In the genomic region with DNA sequence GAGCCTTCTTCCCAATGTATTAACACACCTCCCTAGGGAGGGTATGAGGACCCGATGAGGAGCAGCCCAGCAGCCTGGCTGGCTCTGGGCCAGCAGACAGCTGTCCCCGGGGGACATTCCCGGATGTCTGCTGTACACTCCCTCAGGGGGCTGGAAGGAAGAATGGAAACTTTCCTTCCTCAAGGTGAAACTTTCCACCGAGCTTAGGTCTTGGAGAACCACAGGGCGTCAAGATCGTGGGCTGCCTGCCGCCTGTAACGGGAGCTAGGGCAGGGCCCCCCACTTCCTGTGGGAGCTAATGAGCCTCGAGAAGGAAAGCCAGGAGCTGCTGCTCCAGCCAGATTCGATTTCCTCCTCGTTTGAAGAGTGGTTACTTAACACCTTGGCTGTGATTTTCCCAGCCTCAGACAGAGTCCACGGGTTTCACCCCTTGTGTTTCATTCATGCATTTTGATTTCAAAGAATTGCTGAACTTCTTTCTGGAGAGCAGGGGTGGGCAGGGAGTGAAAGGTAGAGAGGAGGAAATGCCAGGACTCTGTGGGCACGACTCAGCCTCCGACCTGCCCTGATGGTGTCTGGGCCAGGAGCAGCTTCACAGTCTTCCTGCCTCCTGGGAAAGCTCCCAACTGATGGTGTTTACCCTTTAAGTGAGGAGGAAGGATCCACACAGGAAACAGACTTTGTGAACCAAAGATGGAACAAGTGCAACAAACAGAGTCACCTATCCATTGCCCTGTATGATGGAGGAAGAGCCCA, we compare ENCODE assay signal across 1 cellular context.
TF ChIP-seq lines count a peak whose summit lies in the region.

No MANE protein-coding gene starts in this region.

TF ChIP-seq in HEK293, 187 proteins besides CTCF, POLR2A, EP300 and RAD21 (continued from another document):
- TF ChIP-seq PATZ1 (tag by site-specific recombination; IDR thresholded peaks at IDR 0.05): peak; percentile 38; the same call in 1 of the 2 replicates
- no peak for TF ChIP-seq SCRT2 (tag by site-specific recombination; IDR thresholded peaks at IDR 0.05)
- TF ChIP-seq ZNF423 (tag by site-specific recombination; IDR thresholded peaks at IDR 0.05): no peak
- TF ChIP-seq GLIS1 (tag by site-specific recombination; IDR thresholded peaks at IDR 0.05): peak; percentile 74
- 0 out of 2 replicates have a peak, but pooled peaks have one; percentile 30 for TF ChIP-seq ZBTB8A (tag by site-specific recombination; IDR thresholded peaks at IDR 0.05)
- 0 out of 2 replicates have a peak, but pooled peaks have one; percentile 25 for TF ChIP-seq GLIS2 (tag by site-specific recombination; IDR thresholded peaks at IDR 0.05)
- no peak for TF ChIP-seq ZNF292 (tag by site-specific recombination; IDR thresholded peaks at IDR 0.05; ENCODE audit: borderline replicate concordance, low read depth)
- TF ChIP-seq EGR2 (tag by site-specific recombination; IDR thresholded peaks at IDR 0.05; ENCODE audit: low read depth): 0 out of 2 replicates have a peak, but pooled peaks have one; percentile 10
- no peak for TF ChIP-seq ZNF23 (tag by site-specific recombination; IDR thresholded peaks at IDR 0.05; ENCODE audit: borderline replicate concordance)
- TF ChIP-seq ZNF280C (tag by site-specific recombination; IDR thresholded peaks at IDR 0.05): no peak
- TF ChIP-seq ZFHX2 (tag by site-specific recombination; conservative IDR thresholded peaks at IDR 0.05): peak; percentile 44
- peak; percentile 46; the same call in 1 of the 2 replicates for TF ChIP-seq IKZF3 (tag by site-specific recombination; IDR thresholded peaks at IDR 0.05)
- TF ChIP-seq ZNF335 (tag by site-specific recombination; conservative IDR thresholded peaks at IDR 0.05): 0 out of 2 replicates have a peak, but pooled peaks have one; percentile 20
